In the genomic region with DNA sequence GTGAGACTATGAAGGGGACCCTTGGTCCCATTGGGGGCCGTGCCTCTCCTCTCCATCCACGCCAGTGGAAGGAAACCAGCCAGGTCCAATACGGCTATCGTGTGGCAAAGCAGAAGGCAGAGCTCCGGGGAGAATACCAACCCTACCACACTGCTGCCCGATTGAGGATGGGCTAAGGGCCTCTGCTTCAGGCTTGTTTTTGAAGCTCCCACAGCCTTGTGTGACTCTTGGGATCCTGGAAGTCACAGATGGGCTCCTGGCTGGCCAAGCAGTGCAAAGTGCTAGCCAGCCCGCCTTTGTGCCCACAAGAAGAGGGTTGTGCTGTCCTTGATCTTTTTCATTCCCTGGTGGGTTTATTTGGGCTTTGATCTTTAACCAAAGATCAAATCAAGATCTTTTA, we compare ENCODE assay signal across 17 cellular contexts.
DNase-seq lines count a peak whose midpoint lies in the region; ATAC-seq and TF ChIP-seq lines count a peak whose summit lies in the region.
"Had no signal": no experiment of that assay in that cellular context is flagged by ENCODE, and none has a peak within 500 bp of the region (broad histone marks: within the 10 kb centered on the region; RNA-seq: fewer than 3 reads in every experiment).

No MANE protein-coding gene starts in this region.

- no peak overlapping the region for H3K4me3 Mint-ChIP-seq in nephron progenitor cell
- H3K4me3 Mint-ChIP-seq: CD14-positive monocyte; CD8-positive, alpha-beta T cell; HFFc6 had no signal

- H2BK5ac ChIP-seq in IMR-90 (ENCODE audit: low read depth, low read length, poor library complexity, severe bottlenecking), result no peak overlapping the region

- 0 out of 2 replicates have a peak overlapping the region, but pooled peaks have one; percentile 3 for H2AK5ac ChIP-seq in IMR-90 (ENCODE audit: low read depth, low read length)

- dilution Hi-C loops in IMR-90 (cut with HindIII; ENCODE audit: low sequenced_read_pairs, unreplicated experiment), result no loop called here

- no peak for TF ChIP-seq POLR2A in IMR-90 (IDR thresholded peaks at IDR 0.05; ENCODE audit: low read depth, low read length)

- peaks cover 80% of the 10 kb centered on the region for H3K4me1 Mint-ChIP-seq in nephron progenitor cell

- peaks cover 4% of the 10 kb centered on the region for H3K27me3 Mint-ChIP-seq in nephron progenitor cell (ENCODE audit: low read depth, poor library complexity)

- H3K9me3 Mint-ChIP-seq in nephron progenitor cell, result peaks cover 20% of the 10 kb centered on the region
- H3K9me3 Mint-ChIP-seq: HFFc6 had no signal

- CTCF ChIA-PET in IMR-90 (lab: Yijun Ruan, JAX), result no interaction called here

- peaks cover 10% of the 10 kb centered on the region for H3K4me1 ChIP-seq in IMR-90 (ENCODE audit: control insufficient read depth, insufficient read depth, low read length)
- peaks cover 27% of the 10 kb centered on the region for H3K4me1 ChIP-seq in hepatocyte (ENCODE audit: insufficient read depth)
- no peaks in the 10 kb centered on the region for H3K4me1 ChIP-seq in upper lobe of right lung
- H3K4me1 ChIP-seq: BE2C had no signal

- H3K79me2 ChIP-seq in hepatocyte, result no peaks in the 10 kb centered on the region

- H3K36me3 Mint-ChIP-seq in nephron progenitor cell (ENCODE audit: low read depth), result peaks cover 14% of the 10 kb centered on the region
- H3K36me3 Mint-ChIP-seq: CD14-positive monocyte; CD8-positive, alpha-beta T cell had no signal

- no peak overlapping the region for H2BK15ac ChIP-seq in IMR-90 (ENCODE audit: low read depth, low read length)

- DNase-seq in IMR-90 (no peak), hepatocyte (ENCODE audit: low spot score) (no peak), nephron progenitor cell (no peak), upper lobe of right lung (peak; percentile 17), T-helper 9 cell (no peak), OCI-M2 (lab: John Stamatoyannopoulos, UW; ENCODE audit: unreplicated experiment) (no peak)
- DNase-seq: BE2C; CD8-positive, alpha-beta T cell; COR-L47; DND-41; GDM1; HCEC 1CT; HFFc6 had no signal

- H3K9me2 ChIP-seq in hepatocyte (replicated peaks; ENCODE audit: insufficient read depth), result no peaks in the 10 kb centered on the region

- H3K14ac ChIP-seq in IMR-90 (replicated peaks; ENCODE audit: low read depth, low read length), result no peak overlapping the region

- H3K23ac ChIP-seq in IMR-90 (ENCODE audit: low read depth, low read length), result no peak overlapping the region

- no peak overlapping the region for H2BK120ac ChIP-seq in IMR-90 (ENCODE audit: low read depth, low read length)

- H3K36me3 ChIP-seq in IMR-90 (ENCODE audit: control insufficient read depth, insufficient read depth, low read length) (no peaks in the 10 kb centered on the region), hepatocyte (replicated peaks; ENCODE audit: insufficient read depth, low read depth) (no peaks in the 10 kb centered on the region), upper lobe of right lung (no peaks in the 10 kb centered on the region)
- H3K36me3 ChIP-seq: BE2C had no signal

- POLR2A ChIA-PET in IMR-90 (lab: Charles Lee; ENCODE audit: unreplicated experiment), result no interaction called here

- BruUV-seq in IMR-90 (replicated peaks; lab: Mats Ljungman, UMichigan), result no TSS peak

- H3K9ac ChIP-seq in IMR-90 (ENCODE audit: low read depth, low read length), result no peak overlapping the region

- TF ChIP-seq CTCF in IMR-90 (conservative IDR thresholded peaks at IDR 0.05; ENCODE audit: low read depth, low read length), result no peak
- TF ChIP-seq CTCF in hepatocyte (IDR thresholded peaks at IDR 0.05; ENCODE audit: poor library complexity), result no peak
- no peak for TF ChIP-seq CTCF in nephron progenitor cell (IDR thresholded peaks at IDR 0.05)
- no peak for TF ChIP-seq CTCF in upper lobe of right lung (IDR thresholded peaks at IDR 0.05)

- H3K18ac ChIP-seq in IMR-90 (ENCODE audit: low read depth, low read length), result no peak overlapping the region

- no peak overlapping the region for H4K5ac ChIP-seq in IMR-90 (ENCODE audit: low read depth, low read length)

- no peak overlapping the region for H2AK9ac ChIP-seq in IMR-90 (replicated peaks; ENCODE audit: low read depth, low read length, poor library complexity)

- H2AFZ ChIP-seq in IMR-90 (replicated peaks; ENCODE audit: low read length, poor library complexity) (no peak overlapping the region), hepatocyte (no peak overlapping the region)

- H3K79me1 ChIP-seq in IMR-90 (ENCODE audit: low read depth in 1 of 2, low read length in 2 of 2), result no peaks in the 10 kb centered on the region

- WGBS in IMR-90 (ENCODE audit: extremely low coverage in 2 of 2, insufficient read length in 1 of 2), 2 experiments, result no CpG with 5 or more reads among the region's 7 CpGs
- WGBS in hepatocyte (ENCODE audit: low lambda C conversion rate, missing lambda C conversion rate), result 93% methylated on average over 7 of the region's 7 CpGs

- no peak overlapping the region for H4K91ac ChIP-seq in IMR-90 (ENCODE audit: insufficient read depth, low read depth, low read length)

- H3K4ac ChIP-seq in IMR-90 (ENCODE audit: low read depth, low read length), result no peak overlapping the region

- peaks cover 6% of the 10 kb centered on the region; the same call in 1 of the 2 replicates for H3K9me1 ChIP-seq in IMR-90 (ENCODE audit: insufficient read depth, low read length)

- H3K4me2 ChIP-seq in IMR-90 (ENCODE audit: low read depth, low read length), result no peak overlapping the region
- H3K4me2 ChIP-seq in hepatocyte, result no peak overlapping the region
- H3K4me2 ChIP-seq: A549 had no signal

- H3K27ac ChIP-seq in IMR-90 (ENCODE audit: insufficient read depth, low read length) (no peak overlapping the region), hepatocyte (peak overlapping the region; percentile 90), upper lobe of right lung (no peak overlapping the region)
- H3K27ac ChIP-seq: A549, HL-60 had no signal

- H3K56ac ChIP-seq in IMR-90 (ENCODE audit: extremely low read depth, insufficient read depth, low read length), result no peak overlapping the region

- H4K8ac ChIP-seq in IMR-90 (ENCODE audit: low read depth in 2 of 2, low read length in 2 of 2), result no peak overlapping the region

- H3K27me3 ChIP-seq in IMR-90 (ENCODE audit: control insufficient read depth, insufficient read depth, low read length), result peaks cover 10% of the 10 kb centered on the region; the same call in 1 of the 2 replicates
- H3K27me3 ChIP-seq in hepatocyte, result no peaks in the 10 kb centered on the region
- H3K27me3 ChIP-seq in upper lobe of right lung, result no peaks in the 10 kb centered on the region
- H3K27me3 ChIP-seq: BE2C had no signal

- H2BK20ac ChIP-seq in IMR-90 (ENCODE audit: low read depth, low read length), result no peak overlapping the region

- H4K20me1 ChIP-seq in IMR-90 (ENCODE audit: insufficient read depth, low read length), result no peaks in the 10 kb centered on the region
- no peaks in the 10 kb centered on the region for H4K20me1 ChIP-seq in hepatocyte (ENCODE audit: insufficient read depth, poor library complexity, severe bottlenecking)

- in situ Hi-C loops in IMR-90 (cut with MboI; ENCODE audit: low sequenced_read_pairs), result no loop called here

- TF ChIP-seq RAD21 in IMR-90 (IDR thresholded peaks at IDR 0.05; ENCODE audit: low read length), result no peak

- H3K27ac Mint-ChIP-seq in nephron progenitor cell, result peak overlapping the region; percentile 78
- H3K27ac Mint-ChIP-seq: CD14-positive monocyte; CD8-positive, alpha-beta T cell; HFFc6 had no signal

- H3K9me3 ChIP-seq in IMR-90 (ENCODE audit: control insufficient read depth, insufficient read depth, low read length) (no peaks in the 10 kb centered on the region; the same call in 1 of the 2 replicates), hepatocyte (ENCODE audit: low read depth) (no peaks in the 10 kb centered on the region), upper lobe of right lung (no peaks in the 10 kb centered on the region)
- H3K9me3 ChIP-seq: A549, BE2C had no signal

- intact Hi-C loops in IMR-90 (cut with micrococcal nuclease) (no loop called here), upper lobe of right lung (cut with DNase I) (no loop called here)

- ATAC-seq in IMR-90 (ENCODE audit: low read depth) (no peak), upper lobe of right lung (no peak), GM21360 (IDR thresholded peaks at IDR 0.05; ENCODE audit: unreplicated experiment) (no peak)
- ATAC-seq: A549; CD8-positive, alpha-beta T cell had no signal

- H3K4me3 ChIP-seq in IMR-90 (ENCODE audit: insufficient read depth, low read depth, low read length) (no peak overlapping the region), hepatocyte (no peak overlapping the region), upper lobe of right lung (no peak overlapping the region)
- H3K4me3 ChIP-seq: A549 had no signal

TF ChIP-seq in IMR-90, 13 proteins besides CTCF, POLR2A, EP300 and RAD21 (continues in another document):
- TF ChIP-seq NFE2L2 (IDR thresholded peaks at IDR 0.05; ENCODE audit: low read depth, low read length), result no peak
- no peak for TF ChIP-seq SMC3 (IDR thresholded peaks at IDR 0.05; ENCODE audit: low read depth, low read length)
- no peak for TF ChIP-seq MAZ (IDR thresholded peaks at IDR 0.05; ENCODE audit: borderline replicate concordance, low read depth, low read length)
- no peak for TF ChIP-seq ELK1 (IDR thresholded peaks at IDR 0.05; ENCODE audit: borderline replicate concordance, low read depth, low read length)
- no peak for TF ChIP-seq CHD1 (IDR thresholded peaks at IDR 0.05; ENCODE audit: low read depth, low read length)
- TF ChIP-seq USF2 (IDR thresholded peaks at IDR 0.05; ENCODE audit: low read depth, low read length), result no peak
- no peak for TF ChIP-seq FOS (IDR thresholded peaks at IDR 0.05; ENCODE audit: low read depth, low read length)
- no peak for TF ChIP-seq MAFK (IDR thresholded peaks at IDR 0.05; ENCODE audit: low read depth, low read length)
- no peak for TF ChIP-seq RFX5 (IDR thresholded peaks at IDR 0.05; ENCODE audit: low read depth, low read length)
- no peak for TF ChIP-seq BHLHE40 (IDR thresholded peaks at IDR 0.05; ENCODE audit: low read depth, low read length)
- TF ChIP-seq MXI1 (IDR thresholded peaks at IDR 0.05; ENCODE audit: borderline replicate concordance, low read depth, low read length), result no peak
